Comparison of ENCODE assay signal across 28 cellular contexts in the genomic region with DNA sequence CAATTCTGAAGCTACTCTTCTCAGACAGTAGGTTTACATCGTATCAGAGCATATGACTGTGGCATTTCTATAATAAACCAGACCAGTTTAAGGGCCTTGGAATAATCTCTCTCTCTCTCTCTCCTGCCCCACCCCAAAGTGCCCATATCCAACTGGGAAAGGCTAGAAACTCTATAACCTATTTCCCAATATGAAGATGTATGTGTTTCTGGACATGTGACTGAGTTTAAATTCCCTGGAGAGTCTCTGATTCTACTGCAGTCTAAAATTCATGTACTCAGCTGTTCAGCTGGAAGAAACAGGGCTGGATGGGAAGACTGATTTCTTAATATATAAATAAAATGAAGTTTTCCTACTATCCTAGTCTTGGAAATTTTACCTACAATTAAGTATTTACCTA.
"Had no signal": no experiment of that assay in that cellular context is flagged by ENCODE, and none has a peak within 500 bp of the region (broad histone marks: within the 10 kb centered on the region; RNA-seq: fewer than 3 reads in every experiment).

No MANE protein-coding gene starts in this region.

- H3K36me3 Mint-ChIP-seq: activated CD8-positive, alpha-beta memory T cell treated with anti-CD3 and anti-CD28 coated beads, Interleukin-2, amount 10 ng/mL, durations not matched to agents 7 days and 5 days; activated naive CD8-positive, alpha-beta T cell; mesothelial cell of epicardium; naive thymus-derived CD8-positive, alpha-beta T cell had no signal

- ATAC-seq: activated CD8-positive, alpha-beta memory T cell treated with anti-CD3 and anti-CD28 coated beads, Interleukin-2, amount 10 ng/mL, durations not matched to agents 7 days and 5 days; body of pancreas; effector memory CD8-positive, alpha-beta T cell; left colon; naive thymus-derived CD8-positive, alpha-beta T cell had no signal

- H3K27ac ChIP-seq: adrenal gland, body of pancreas, right atrium auricular region, tibial nerve had no signal

- H3K4me3 ChIP-seq: adrenal gland, body of pancreas, right atrium auricular region, tibial nerve had no signal

- H3K27me3 ChIP-seq: adrenal gland, body of pancreas, right atrium auricular region, tibial nerve had no signal

- H3K4me1 Mint-ChIP-seq: naive thymus-derived CD8-positive, alpha-beta T cell had no signal

- H3K36me3 ChIP-seq: adrenal gland, right atrium auricular region, tibial nerve had no signal

- H3K4me3 Mint-ChIP-seq: activated CD4-positive, alpha-beta memory T cell treated with anti-CD3 and anti-CD28 coated beads, Interleukin-2, amount 10 ng/mL, durations not matched to agents 7 days and 5 days; activated CD4-positive, alpha-beta T cell treated with anti-CD3 and anti-CD28 coated beads, Interleukin-2, amount 10 ng/mL, durations not matched to agents 7 days and 5 days; activated CD8-positive, alpha-beta memory T cell treated with anti-CD3 and anti-CD28 coated beads, Interleukin-2, amount 10 ng/mL, durations not matched to agents 7 days and 5 days; activated naive CD8-positive, alpha-beta T cell; effector memory CD8-positive, alpha-beta T cell; mesothelial cell of epicardium; naive thymus-derived CD8-positive, alpha-beta T cell; neural crest cell had no signal

- H3K9me3 ChIP-seq: adrenal gland, body of pancreas, right atrium auricular region, tibial nerve had no signal

- H3K27ac Mint-ChIP-seq: activated CD4-positive, alpha-beta memory T cell treated with anti-CD3 and anti-CD28 coated beads, Interleukin-2, amount 10 ng/mL, durations not matched to agents 7 days and 5 days; activated CD4-positive, alpha-beta T cell treated with anti-CD3 and anti-CD28 coated beads, Interleukin-2, amount 10 ng/mL, durations not matched to agents 7 days and 5 days; activated CD8-positive, alpha-beta memory T cell treated with anti-CD3 and anti-CD28 coated beads, Interleukin-2, amount 10 ng/mL, durations not matched to agents 7 days and 5 days; activated naive CD8-positive, alpha-beta T cell; effector memory CD8-positive, alpha-beta T cell; mesothelial cell of epicardium; naive thymus-derived CD8-positive, alpha-beta T cell had no signal

- H3K9me3 Mint-ChIP-seq: activated CD4-positive, alpha-beta memory T cell treated with anti-CD3 and anti-CD28 coated beads, Interleukin-2, amount 10 ng/mL, durations not matched to agents 7 days and 5 days; effector memory CD8-positive, alpha-beta T cell; naive thymus-derived CD8-positive, alpha-beta T cell had no signal

- H3K27me3 Mint-ChIP-seq: activated CD4-positive, alpha-beta T cell treated with anti-CD3 and anti-CD28 coated beads, Interleukin-2, amount 10 ng/mL, durations not matched to agents 7 days and 5 days had no signal

- DNase-seq: activated CD4-positive, alpha-beta memory T cell treated with anti-CD3 and anti-CD28 coated beads, Interleukin-2, amount 10 ng/mL, durations not matched to agents 7 days and 5 days; activated CD4-positive, alpha-beta T cell treated with anti-CD3 and anti-CD28 coated beads, Interleukin-2, amount 10 ng/mL, durations not matched to agents 7 days and 5 days; activated CD4-positive, CD25-positive, alpha-beta regulatory T cell treated with anti-CD3 and anti-CD28 coated beads, Interleukin-2, amount 50 U/mL, for 72 hours; activated CD8-positive, alpha-beta memory T cell treated with anti-CD3 and anti-CD28 coated beads, Interleukin-2, amount 10 ng/mL, durations not matched to agents 7 days and 5 days; activated effector memory CD4-positive, alpha-beta T cell treated with Interleukin-2 at 50 U/mL for 16 hours; activated naive CD4-positive, alpha-beta T cell treated with Interleukin-2 at 50 U/mL for 16 hours; adrenal gland; aorta; body of pancreas; caudate nucleus; cortex of kidney; effector memory CD8-positive, alpha-beta T cell; foreskin fibroblast; head of caudate nucleus; hippocampal formation; kidney; left colon; mammary epithelial cell; naive thymus-derived CD8-positive, alpha-beta T cell; occipital lobe; stimulated activated CD4-positive, alpha-beta T cell treated with anti-CD3 and anti-CD28 coated beads, Interleukin-2, amount 100 ng/mL, for 48 hours; stimulated activated naive CD4-positive, alpha-beta T cell treated with Interleukin-2 at 50 U/mL for 16 hours; T-helper 2 cell had no signal
